In genomic region chr5:137896560-137896959, GRCh38 we compare ENCODE assay signal across 1 cellular context.
TF ChIP-seq lines count a peak whose summit lies in the region.

No MANE protein-coding gene starts in this region.

TF ChIP-seq in GM23338, 12 proteins besides CTCF, POLR2A, EP300 and RAD21 (continued from another document):
- TF ChIP-seq ZNF462 (CRISPR knock-in tag; IDR thresholded peaks at IDR 0.05) = no peak
- no peak for TF ChIP-seq ETS1 (IDR thresholded peaks at IDR 0.05)
- TF ChIP-seq ZNF114 (CRISPR knock-in tag; IDR thresholded peaks at IDR 0.05) = no peak
- no peak for TF ChIP-seq POLR2AphosphoS5 (IDR thresholded peaks at IDR 0.05; ENCODE audit: low read depth)
- TF ChIP-seq EZH2 (IDR thresholded peaks at IDR 0.05; ENCODE audit: low read depth, unreplicated experiment) = no peak
- no peak for TF ChIP-seq JUNB (IDR thresholded peaks at IDR 0.05; ENCODE audit: unreplicated experiment)
- TF ChIP-seq CREB1 (CRISPR knock-in tag; IDR thresholded peaks at IDR 0.05; ENCODE audit: low read depth) = no peak
- TF ChIP-seq REST (IDR thresholded peaks at IDR 0.05; ENCODE audit: unreplicated experiment) = no peak
- TF ChIP-seq NANOG (IDR thresholded peaks at IDR 0.05; ENCODE audit: borderline replicate concordance) = no peak
- TF ChIP-seq ZNF331 (CRISPR knock-in tag; IDR thresholded peaks at IDR 0.05; ENCODE audit: low read depth) = no peak
TF ChIP-seq in GM23338: peak in this region for 0.
